In the genomic region with DNA sequence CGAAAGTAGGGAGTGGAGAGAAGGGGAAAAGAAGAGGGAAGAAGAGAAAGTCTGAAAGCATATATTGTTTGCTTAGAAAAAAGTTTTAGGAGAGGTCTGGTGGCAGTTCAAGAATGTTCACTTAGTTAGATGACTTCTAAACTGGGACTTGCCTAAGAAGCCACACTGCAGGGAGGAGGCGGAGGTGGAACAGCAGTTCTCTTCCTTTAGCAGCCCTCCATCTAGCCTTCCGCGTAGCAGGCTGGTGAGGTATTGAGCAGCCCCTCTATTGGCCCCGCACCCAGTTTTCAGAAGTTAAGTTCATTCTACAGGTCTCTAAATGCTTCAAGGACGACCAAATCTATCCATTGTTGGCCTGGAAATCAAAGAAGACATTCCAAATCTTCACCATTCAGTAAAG, we compare ENCODE assay signal across 18 cellular contexts. TPM values are rescaled to one million over a fixed set of nuclear protein-coding genes. Genes with fewer than 3 reads are reported as not detected.
DNase-seq lines count a peak whose midpoint lies in the region; ATAC-seq and TF ChIP-seq lines count a peak whose summit lies in the region.
"Had no signal": no experiment of that assay in that cellular context is flagged by ENCODE, and none has a peak within 500 bp of the region (broad histone marks: within the 10 kb centered on the region; RNA-seq: fewer than 3 reads in every experiment).

No MANE protein-coding gene starts in this region.

- DNase-seq in activated CD8-positive, alpha-beta memory T cell treated with anti-CD3 and anti-CD28 coated beads, Interleukin-2, amount 50 U/mL, for 4 hours = peak; percentile 35
- DNase-seq in activated CD8-positive, alpha-beta memory T cell treated with anti-CD3 and anti-CD28 coated beads for 24 hours = no peak
- DNase-seq in T-helper 17 cell (no peak), prostate gland (ENCODE audit: low spot score) (no peak), stomach (no peak)
- DNase-seq: ACHN; activated CD4-positive, alpha-beta T cell treated with anti-CD3 and anti-CD28 coated beads, Interleukin-2, amount 50 U/mL, for 4 hours; DND-41; NCI-H1417 treated with DMSO at 0.1 percent for 48 hours; NCI-H2171; PC-9; stimulated activated CD4-positive, alpha-beta T cell treated with anti-CD3 and anti-CD28 coated beads, Interleukin-12 subunit alpha, Interleukin-12 subunit beta, amount 100 ng/mL, for 4 hours; trophoblast cell had no signal

- TF ChIP-seq CTCF in prostate gland (IDR thresholded peaks at IDR 0.05) = no peak
- TF ChIP-seq CTCF in stomach (IDR thresholded peaks at IDR 0.05) = no peak

- ATAC-seq in T-helper 17 cell = no peak
- no peak for ATAC-seq in HG03135 (IDR thresholded peaks at IDR 0.05; ENCODE audit: unreplicated experiment)
- ATAC-seq: esophagus mucosa, gastroesophageal sphincter had no signal

- H3K27me3 ChIP-seq in prostate gland (replicated peaks; ENCODE audit: insufficient read depth) = no peaks in the 10 kb centered on the region
- H3K27me3 ChIP-seq in stomach = no peaks in the 10 kb centered on the region
- H3K27me3 ChIP-seq: gastroesophageal sphincter had no signal

- H3K9me3 ChIP-seq in T-helper 17 cell (ENCODE audit: control insufficient read depth, low read length, poor library complexity, severe bottlenecking) (no peaks in the 10 kb centered on the region), prostate gland (no peaks in the 10 kb centered on the region), stomach (no peaks in the 10 kb centered on the region)
- H3K9me3 ChIP-seq: gastroesophageal sphincter had no signal

- H3K4me3 Mint-ChIP-seq in T-helper 17 cell = peak overlapping the region; percentile 98
- H3K4me3 Mint-ChIP-seq in dendritic cell treated with granulocyte-macrophage colony-stimulating factor and Interleukin-4, amounts not matched to agents 40 ng/mL and 50 ng/mL, for 4 days = no peak overlapping the region
- H3K4me3 Mint-ChIP-seq in stimulated activated naive CD8-positive, alpha-beta T cell treated with anti-CD3 and anti-CD28 coated beads, Interleukin-15, Interleukin-2, amounts not matched to agents 100 ng/mL and 50 ng/mL, for 24 hours = peak overlapping the region; percentile 88

- no peak for TF ChIP-seq POLR2A in prostate gland (IDR thresholded peaks at IDR 0.05)
- no peak for TF ChIP-seq POLR2A in stomach (IDR thresholded peaks at IDR 0.05)

- TF ChIP-seq EP300 in stomach (IDR thresholded peaks at IDR 0.05) = no peak

- no peak overlapping the region for H3K27ac ChIP-seq in prostate gland
- H3K27ac ChIP-seq in stomach = peak overlapping the region in 1 of 5 donors; percentile 43
- H3K27ac ChIP-seq: PC-9 had no signal

- peak overlapping the region; percentile 99 for H3K27ac Mint-ChIP-seq in T-helper 17 cell
- peak overlapping the region; percentile 12 for H3K27ac Mint-ChIP-seq in dendritic cell treated with granulocyte-macrophage colony-stimulating factor and Interleukin-4, amounts not matched to agents 40 ng/mL and 50 ng/mL, for 4 days
- peak overlapping the region; percentile 95 for H3K27ac Mint-ChIP-seq in stimulated activated naive CD8-positive, alpha-beta T cell treated with anti-CD3 and anti-CD28 coated beads, Interleukin-15, Interleukin-2, amounts not matched to agents 100 ng/mL and 50 ng/mL, for 24 hours

- H3K9me3 Mint-ChIP-seq in dendritic cell treated with granulocyte-macrophage colony-stimulating factor and Interleukin-4, amounts not matched to agents 40 ng/mL and 50 ng/mL, for 4 days = no peaks in the 10 kb centered on the region
- no peaks in the 10 kb centered on the region for H3K9me3 Mint-ChIP-seq in stimulated activated naive CD8-positive, alpha-beta T cell treated with anti-CD3 and anti-CD28 coated beads, Interleukin-15, Interleukin-2, amounts not matched to agents 100 ng/mL and 50 ng/mL, for 24 hours

- H3K4me1 ChIP-seq in prostate gland (replicated peaks) (no peaks in the 10 kb centered on the region), stomach (peaks cover 0 to 56% (median 21%) of the 10 kb centered on the region in 4 donors)

- H3K36me3 ChIP-seq in prostate gland (no peaks in the 10 kb centered on the region), stomach (peaks cover 0 to 10% (median 3%) of the 10 kb centered on the region in 4 donors)

- 88% methylated on average over 6 of the region's 6 CpGs for whole genome bisulfite sequencing in prostate gland
- 84 to 95% (median 93%) methylated on average over 6 of the region's 6 CpGs for WGBS in stomach, 5 donors

- H3K4me3 ChIP-seq in prostate gland = no peak overlapping the region
- no peak overlapping the region for H3K4me3 ChIP-seq in stomach
- H3K4me3 ChIP-seq: gastroesophageal sphincter, PC-9 had no signal

- peaks cover 59% of the 10 kb centered on the region for H3K4me1 Mint-ChIP-seq in T-helper 17 cell
- H3K4me1 Mint-ChIP-seq in dendritic cell treated with granulocyte-macrophage colony-stimulating factor and Interleukin-4, amounts not matched to agents 40 ng/mL and 50 ng/mL, for 4 days (ENCODE audit: low read depth) = peaks cover 69% of the 10 kb centered on the region
- H3K4me1 Mint-ChIP-seq in stimulated activated naive CD8-positive, alpha-beta T cell treated with anti-CD3 and anti-CD28 coated beads, Interleukin-15, Interleukin-2, amounts not matched to agents 100 ng/mL and 50 ng/mL, for 24 hours (ENCODE audit: low read depth) = peaks cover 79% of the 10 kb centered on the region

- no peaks in the 10 kb centered on the region for H3K27me3 Mint-ChIP-seq in T-helper 17 cell
- no peaks in the 10 kb centered on the region for H3K27me3 Mint-ChIP-seq in dendritic cell treated with granulocyte-macrophage colony-stimulating factor and Interleukin-4, amounts not matched to agents 40 ng/mL and 50 ng/mL, for 4 days
- H3K27me3 Mint-ChIP-seq in stimulated activated naive CD8-positive, alpha-beta T cell treated with anti-CD3 and anti-CD28 coated beads, Interleukin-15, Interleukin-2, amounts not matched to agents 100 ng/mL and 50 ng/mL, for 24 hours = no peaks in the 10 kb centered on the region

- intact Hi-C loops in dendritic cell treated with granulocyte-macrophage colony-stimulating factor and Interleukin-4, amounts not matched to agents 40 ng/mL and 50 ng/mL, for 4 days (cut with micrococcal nuclease) = no loop called here
- intact Hi-C loops in prostate gland (cut with DNase I) (no loop called here), stomach (cut with DNase I; ENCODE audit: low total_unique reads) (no loop called here)

- peaks cover 22% of the 10 kb centered on the region for H3K36me3 Mint-ChIP-seq in T-helper 17 cell (ENCODE audit: low read depth)
- peaks cover 91% of the 10 kb centered on the region for H3K36me3 Mint-ChIP-seq in dendritic cell treated with granulocyte-macrophage colony-stimulating factor and Interleukin-4, amounts not matched to agents 40 ng/mL and 50 ng/mL, for 4 days (ENCODE audit: low read depth)
- H3K36me3 Mint-ChIP-seq in stimulated activated naive CD8-positive, alpha-beta T cell treated with anti-CD3 and anti-CD28 coated beads, Interleukin-15, Interleukin-2, amounts not matched to agents 100 ng/mL and 50 ng/mL, for 24 hours (ENCODE audit: low read depth) = peaks cover 84% of the 10 kb centered on the region

RNA-seq across cellular contexts. Expression of gene WIPF1, which starts 31.9 kb away (rescaled TPM):
- 100 to 1,000 TPM; 368 to 424 TPM for total RNA-seq in T-helper 17 cell
- 10 to 100 TPM in 1 of 2 donors, 1 to 10 TPM in 1; 7.2 to 19.0 TPM for total RNA-seq in prostate gland
- 10 to 100 TPM in 4 of 5 donors, 1 to 10 TPM in 1; 9.4 to 43.8 (median 28.3) TPM for total RNA-seq in stomach
- 10 to 100 TPM in 2 of 3 donors, 1 to 10 TPM in 1; 8.8 to 22.3 (median 21.7) TPM for polyA plus RNA-seq in stomach

Comparison
In these comparisons a context has a peak if more than half of its experiments do, and no peak if none do; other contexts are left out.
1. H3K27ac Mint-ChIP-seq: peak in every context shown above with its lines; median percentile 99 in T-helper 17 cell; 95 in stimulated activated naive CD8-positive, alpha-beta T cell treated with anti-CD3 and anti-CD28 coated beads, Interleukin-15, Interleukin-2, amounts not matched to agents 100 ng/mL and 50 ng/mL, for 24 hours; 12 in dendritic cell treated with granulocyte-macrophage colony-stimulating factor and Interleukin-4, amounts not matched to agents 40 ng/mL and 50 ng/mL, for 4 days.
2. RNA of gene WIPF1, which starts 31.9 kb away (total RNA-seq): 368 to 424 TPM in T-helper 17 cell; 9.4 to 43.8 TPM in stomach and 7.2 to 19.0 TPM in prostate gland; every median in the first group is over 4 times any median in the second.